6 cellular contexts compared by ENCODE assay signal in the genomic region with DNA sequence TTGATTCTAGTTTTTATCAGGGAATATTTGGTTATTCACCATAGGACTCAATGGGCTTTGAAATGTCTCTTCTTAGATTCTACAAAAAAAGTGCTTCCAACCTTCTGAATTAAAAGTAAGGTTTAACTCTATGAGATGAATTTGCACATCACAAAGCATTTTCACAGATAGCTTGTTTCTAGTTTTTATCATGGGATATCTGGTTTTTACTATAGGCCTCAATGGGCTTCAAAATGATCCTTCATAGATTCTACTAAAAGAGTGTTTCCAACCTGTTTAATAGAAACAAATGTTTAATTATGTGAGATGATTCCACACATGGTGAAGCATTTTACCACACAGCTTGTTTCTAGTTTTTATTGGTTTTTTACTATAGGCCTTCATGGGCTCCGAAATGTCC.
"Had no signal": no experiment of that assay in that cellular context is flagged by ENCODE, and none has a peak within 500 bp of the region (broad histone marks: within the 10 kb centered on the region; RNA-seq: fewer than 3 reads in every experiment).

No MANE protein-coding gene starts in this region.

- FAIRE-seq: HepG2, HTR-8/SVneo had no signal

- H3K27ac ChIP-seq: HL-60 had no signal

- ATAC-seq: HepG2 had no signal

- DNase-seq: IMR-90, KBM-7, KG1 had no signal
